In genomic region chr1:150234647-150235435, GRCh38 we compare ENCODE assay signal across 8 cellular contexts. TPM values are rescaled to one million over a fixed set of nuclear protein-coding genes. Genes with fewer than 3 reads are reported as not detected.
DNase-seq lines count a peak whose midpoint lies in the region; ATAC-seq, FAIRE-seq and TF ChIP-seq lines count a peak whose summit lies in the region.

No MANE protein-coding gene starts in this region.

- H2AFZ ChIP-seq in MM.1S (ENCODE audit: low read length): peak overlapping the region; percentile 54

- H3K9ac ChIP-seq in MM.1S (ENCODE audit: low read length): peak overlapping the region; percentile 93

- peak overlapping the region; percentile 69 for H3K4me2 ChIP-seq in MM.1S (ENCODE audit: low read depth, low read length)

- peaks cover 7% of the 10 kb centered on the region; the same call in 1 of the 2 replicates for H3K36me3 ChIP-seq in MM.1S (replicated peaks; ENCODE audit: insufficient read depth, low read length)

- no peaks in the 10 kb centered on the region for H3K9me3 ChIP-seq in MM.1S (replicated peaks; ENCODE audit: insufficient read depth, low read length)

- H3K4me3 ChIP-seq in MM.1S (ENCODE audit: low read length): peak overlapping the region; percentile 88

- peak; percentile 74 for ATAC-seq in sciatic nerve

- H4K20me1 ChIP-seq in MM.1S (ENCODE audit: insufficient read depth, low read length): peaks cover 7% of the 10 kb centered on the region; the same call in 1 of the 2 replicates

- peaks cover 13% of the 10 kb centered on the region for H3K4me1 ChIP-seq in MM.1S (ENCODE audit: low read length)

- peak; percentile 79 for TF ChIP-seq POLR2A in H54 (IDR thresholded peaks at IDR 0.05; ENCODE audit: low read depth, low read length)

- H3K27ac ChIP-seq in MM.1S (ENCODE audit: low read length) (peak overlapping the region; percentile 92), angular gyrus (ENCODE audit: low read depth, low read length) (peak overlapping the region; percentile 80)

- peaks cover 32% of the 10 kb centered on the region for H3F3A ChIP-seq in MM.1S (ENCODE audit: insufficient read depth, low read length)

- intact Hi-C loops in sciatic nerve (cut with DNase I): no loop called here

- H3K79me2 ChIP-seq in MM.1S (ENCODE audit: low read length): peaks cover 60% of the 10 kb centered on the region

- DNase-seq in GM03348 (ENCODE audit: low spot score): peak; percentile 83
- peak; percentile 70 for DNase-seq in H54 (ENCODE audit: insufficient read length, low spot score)
- DNase-seq in MM.1S: peak; percentile 95
- DNase-seq in T-helper 2 cell: peak; percentile 76 to 94 (median 84)
- DNase-seq in hippocampal formation (lab: John Stamatoyannopoulos, UW): peak; percentile 49 to 76
- DNase-seq in sciatic nerve (ENCODE audit: low spot score): peak; percentile 90
- no peak for DNase-seq in NCI-H2029 (lab: John Stamatoyannopoulos, UW)

- no peaks in the 10 kb centered on the region for H3K9me2 ChIP-seq in MM.1S (replicated peaks; ENCODE audit: insufficient read depth, low read length)

- no peak for FAIRE-seq in H54 (lab: Jason Lieb, UNC)

- H3K27me3 ChIP-seq in MM.1S (replicated peaks; ENCODE audit: insufficient read depth, low read length): no peaks in the 10 kb centered on the region

- no peak; the same call in 1 of the 2 replicates for TF ChIP-seq CTCF in MM.1S (IDR thresholded peaks at IDR 0.05; ENCODE audit: low read length)

RNA-seq across cellular contexts. Expression of gene ANP32E, which starts 1.1 kb away (rescaled TPM):
- 40.6 TPM for total RNA-seq in sciatic nerve

RNA-seq across cellular contexts. Expression of gene CA14, which starts 22.7 kb away (rescaled TPM):
- total RNA-seq in sciatic nerve: 0.71 TPM

RNA-seq across cellular contexts. Expression of gene APH1A, which starts 34.0 kb away (rescaled TPM):
- 87.4 TPM for total RNA-seq in sciatic nerve

RNA-seq across cellular contexts. Expression of gene C1orf54, which starts 37.7 kb away (rescaled TPM):
- total RNA-seq in sciatic nerve: 9.2 TPM

RNA-seq across cellular contexts. Expression of gene CIART, which starts 47.5 kb away (rescaled TPM):
- 5.7 TPM for total RNA-seq in sciatic nerve
